14 cellular contexts compared by ENCODE assay signal in the genomic region with DNA sequence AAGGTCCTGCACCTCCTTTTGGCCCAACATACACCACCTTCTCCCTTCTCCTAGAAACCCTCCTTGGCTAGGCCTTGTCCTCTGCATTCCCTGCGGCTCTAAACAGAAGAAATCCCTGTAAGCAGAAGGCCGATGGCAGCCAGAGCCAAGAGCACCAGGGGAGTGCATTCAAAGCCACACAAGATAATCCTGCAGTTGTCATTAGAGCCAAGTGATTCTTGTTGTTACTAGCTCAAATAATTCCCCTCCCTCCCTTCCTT. TPM values are rescaled to one million over a fixed set of nuclear protein-coding genes. Genes with fewer than 3 reads are reported as not detected.
DNase-seq lines count a peak whose midpoint lies in the region; ATAC-seq and TF ChIP-seq lines count a peak whose summit lies in the region.
"Had no signal": no experiment of that assay in that cellular context is flagged by ENCODE, and none has a peak within 500 bp of the region (broad histone marks: within the 10 kb centered on the region; RNA-seq: fewer than 3 reads in every experiment).

No MANE protein-coding gene starts in this region.

- H3K4me1 ChIP-seq in uterus = peaks cover 0 to 5% of the 10 kb centered on the region in 2 donors

- intact Hi-C loops in activated B cell treated with CpG ODN at 0.5 μM for 24 hours (cut with micrococcal nuclease) = loop anchor here (2.0 kb wide), 2 partner anchors 35 to 195 kb away; partner anchors contain the start of genes BCKDK and ORAI3
- intact Hi-C loops in uterus (cut with DNase I; ENCODE audit: low total_unique reads) = no loop called here

- peaks cover 0 to 6% of the 10 kb centered on the region in 2 donors for H3K27me3 ChIP-seq in uterus
- H3K27me3 ChIP-seq: vagina had no signal

- ATAC-seq in activated B cell treated with CpG ODN at 0.5 μM for 24 hours (ENCODE audit: low read depth) (no peak), GM18520 (IDR thresholded peaks at IDR 0.05; ENCODE audit: unreplicated experiment) (no peak)
- no peak for ATAC-seq in stimulated activated naive B cell treated with anti-CD40 and anti-IgM and Interleukin-4, amounts not matched to agents 10 μg/mL and 1 μg/mL and 100 μg/mL, for 72 hours (replicated peaks)
- ATAC-seq: Right ventricle myocardium inferior had no signal

- TF ChIP-seq CTCF in activated B cell treated with CpG ODN at 0.5 μM for 24 hours (IDR thresholded peaks at IDR 0.05) (no peak), foreskin fibroblast (IDR thresholded peaks at IDR 0.05; ENCODE audit: low read depth, low read length) (no peak), uterus (IDR thresholded peaks at IDR 0.05) (no peak)

- peak overlapping the region; percentile 37 for H3K4me3 Mint-ChIP-seq in activated naive CD4-positive, alpha-beta T cell treated with anti-CD3 and anti-CD28 coated beads, Interleukin-2, amount 10 ng/mL, durations not matched to agents 7 days and 5 days
- peak overlapping the region; percentile 56 for H3K4me3 Mint-ChIP-seq in activated B cell treated with CpG ODN at 0.5 μM for 24 hours
- H3K4me3 Mint-ChIP-seq in immature natural killer cell = peak overlapping the region; percentile 56 to 74 (median 65)
- H3K4me3 Mint-ChIP-seq in stimulated activated naive B cell treated with anti-CD40 and anti-IgM and Interleukin-4, amounts not matched to agents 10 μg/mL and 1 μg/mL and 100 μg/mL, for 72 hours = peak overlapping the region; percentile 59 to 83

- no peaks in the 10 kb centered on the region for H3K9me3 Mint-ChIP-seq in activated naive CD4-positive, alpha-beta T cell treated with anti-CD3 and anti-CD28 coated beads, Interleukin-2, amount 10 ng/mL, durations not matched to agents 7 days and 5 days
- H3K9me3 Mint-ChIP-seq in activated B cell treated with CpG ODN at 0.5 μM for 24 hours (no peaks in the 10 kb centered on the region), immature natural killer cell (no peaks in the 10 kb centered on the region)
- no peaks in the 10 kb centered on the region for H3K9me3 Mint-ChIP-seq in stimulated activated naive B cell treated with anti-CD40 and anti-IgM and Interleukin-4, amounts not matched to agents 10 μg/mL and 1 μg/mL and 100 μg/mL, for 72 hours

- no peaks in the 10 kb centered on the region for H3K36me3 ChIP-seq in uterus
- H3K36me3 ChIP-seq: vagina had no signal

- no peaks in the 10 kb centered on the region for H3K9me3 ChIP-seq in uterus
- H3K9me3 ChIP-seq: vagina had no signal

- no peak overlapping the region for H3K27ac ChIP-seq in uterus
- H3K27ac ChIP-seq: vagina had no signal

- peaks cover 26% of the 10 kb centered on the region for H3K4me1 Mint-ChIP-seq in activated naive CD4-positive, alpha-beta T cell treated with anti-CD3 and anti-CD28 coated beads, Interleukin-2, amount 10 ng/mL, durations not matched to agents 7 days and 5 days
- peaks cover 12% of the 10 kb centered on the region for H3K4me1 Mint-ChIP-seq in activated B cell treated with CpG ODN at 0.5 μM for 24 hours
- peaks cover 6 to 13% of the 10 kb centered on the region in 2 donors for H3K4me1 Mint-ChIP-seq in immature natural killer cell
- H3K4me1 Mint-ChIP-seq in stimulated activated naive B cell treated with anti-CD40 and anti-IgM and Interleukin-4, amounts not matched to agents 10 μg/mL and 1 μg/mL and 100 μg/mL, for 72 hours = peaks cover 8% of the 10 kb centered on the region in 2 donors

- H3K27ac Mint-ChIP-seq in activated naive CD4-positive, alpha-beta T cell treated with anti-CD3 and anti-CD28 coated beads, Interleukin-2, amount 10 ng/mL, durations not matched to agents 7 days and 5 days = peak overlapping the region; percentile 83
- H3K27ac Mint-ChIP-seq in activated B cell treated with CpG ODN at 0.5 μM for 24 hours = no peak overlapping the region
- peak overlapping the region in 1 of 6 donors; percentile 58 for H3K27ac Mint-ChIP-seq in immature natural killer cell
- H3K27ac Mint-ChIP-seq in stimulated activated naive B cell treated with anti-CD40 and anti-IgM and Interleukin-4, amounts not matched to agents 10 μg/mL and 1 μg/mL and 100 μg/mL, for 72 hours = peak overlapping the region; percentile 47

- CTCF ChIA-PET in activated naive CD4-positive, alpha-beta T cell treated with anti-CD3 and anti-CD28 coated beads, Interleukin-2, amount 10 ng/mL, durations not matched to agents 7 days and 5 days (lab: Charles Lee) = interaction anchor here (3.1 kb wide), 1 partner anchor 35 kb away, joined by 23 read pairs; the partner anchor contains the start of gene FUS
- CTCF ChIA-PET in activated B cell treated with CpG ODN at 0.5 μM for 24 hours (lab: Charles Lee) = interaction anchor here (0.6 to 2.7 kb wide), 2 partner anchors 160 to 243 kb away, joined by 3 to 36 read pairs; partner anchors contain the start of gene HSD3B7

- no peak for TF ChIP-seq POLR2A in uterus (IDR thresholded peaks at IDR 0.05)

- H3K4me3 ChIP-seq in foreskin fibroblast (ENCODE audit: low read depth in 1 of 2, low read length in 2 of 2) (no peak overlapping the region), uterus (no peak overlapping the region)
- H3K4me3 ChIP-seq: vagina had no signal

- POLR2A ChIA-PET in activated B cell treated with CpG ODN at 0.5 μM for 24 hours (lab: Charles Lee) = interaction anchor here (1.4 to 5.3 kb wide), 3 partner anchors 26 to 58 kb away, joined by 4 to 147 read pairs (median 12); partner anchors contain the start of genes FUS, KAT8 and PYCARD

- peaks cover 45% of the 10 kb centered on the region for H3K27me3 Mint-ChIP-seq in activated naive CD4-positive, alpha-beta T cell treated with anti-CD3 and anti-CD28 coated beads, Interleukin-2, amount 10 ng/mL, durations not matched to agents 7 days and 5 days
- peaks cover 10% of the 10 kb centered on the region for H3K27me3 Mint-ChIP-seq in activated B cell treated with CpG ODN at 0.5 μM for 24 hours
- peaks cover 0 to 2% (median 0%) of the 10 kb centered on the region in 3 donors for H3K27me3 Mint-ChIP-seq in immature natural killer cell (ENCODE audit: low read depth in 3 of 3)
- peaks cover 8 to 14% of the 10 kb centered on the region in 2 donors for H3K27me3 Mint-ChIP-seq in stimulated activated naive B cell treated with anti-CD40 and anti-IgM and Interleukin-4, amounts not matched to agents 10 μg/mL and 1 μg/mL and 100 μg/mL, for 72 hours

- no peaks in the 10 kb centered on the region for H3K36me3 Mint-ChIP-seq in activated naive CD4-positive, alpha-beta T cell treated with anti-CD3 and anti-CD28 coated beads, Interleukin-2, amount 10 ng/mL, durations not matched to agents 7 days and 5 days
- H3K36me3 Mint-ChIP-seq in activated B cell treated with CpG ODN at 0.5 μM for 24 hours (ENCODE audit: low read depth) = no peaks in the 10 kb centered on the region
- H3K36me3 Mint-ChIP-seq in immature natural killer cell = no peaks in the 10 kb centered on the region
- H3K36me3 Mint-ChIP-seq in stimulated activated naive B cell treated with anti-CD40 and anti-IgM and Interleukin-4, amounts not matched to agents 10 μg/mL and 1 μg/mL and 100 μg/mL, for 72 hours = no peaks in the 10 kb centered on the region

- DNase-seq in activated naive CD4-positive, alpha-beta T cell treated with anti-CD3 and anti-CD28 coated beads, Interleukin-2, amount 10 ng/mL, durations not matched to agents 7 days and 5 days = no peak
- no peak for DNase-seq in activated naive CD4-positive, alpha-beta T cell treated with anti-CD3 and anti-CD28 coated beads, Interleukin-2, amount 50 U/mL, for 16 hours
- DNase-seq in activated B cell treated with CpG ODN at 0.5 μM for 24 hours (no peak), immature natural killer cell (no peak), foreskin fibroblast (no peak), uterus (no peak)
- no peak for DNase-seq in stimulated activated naive B cell treated with anti-CD40 and anti-IgM and Interleukin-4, amounts not matched to agents 10 μg/mL and 1 μg/mL and 100 μg/mL, for 72 hours
- DNase-seq: anterior cingulate cortex, hippocampal formation, NCI-H1930, NCI-H510A had no signal

RNA-seq across cellular contexts. Expression of gene PRSS36, which starts 6.0 kb away (rescaled TPM):
- total RNA-seq in activated B cell treated with CpG ODN at 0.5 μM for 24 hours = 0.56 and 0.60 TPM in 2 replicates
- 1 to 10 TPM; 3.4 to 8.6 (median 6.9) TPM for polyA plus RNA-seq in immature natural killer cell
- total RNA-seq in uterus = under 1 TPM in 2 of 4 donors, not detected in 2; 0.48 to 0.76 TPM

RNA-seq across cellular contexts. Expression of gene PRSS8, which starts 8.3 kb away (rescaled TPM):
- total RNA-seq in activated B cell treated with CpG ODN at 0.5 μM for 24 hours (not detected in 2 replicates), uterus (1 to 10 TPM in 1 of 4 donors, under 1 TPM in 1, not detected in 2; 0.26 to 8.7 TPM)
- polyA plus RNA-seq in immature natural killer cell = not detected
- total RNA-seq: Right ventricle myocardium inferior had no signal

RNA-seq across cellular contexts. Expression of gene KAT8, which starts 26.4 kb away (rescaled TPM):
- 82.1 and 93.7 TPM in 2 replicates for total RNA-seq in activated B cell treated with CpG ODN at 0.5 μM for 24 hours
- polyA plus RNA-seq in immature natural killer cell = 10 to 100 TPM; 29.4 to 53.9 (median 32.6) TPM
- 100 to 1,000 TPM in 1 of 4 donors, 10 to 100 TPM in 3; 63.0 to 101 (median 77.8) TPM for total RNA-seq in uterus

RNA-seq across cellular contexts. Expression of gene BCKDK, which starts 35.6 kb away (rescaled TPM):
- total RNA-seq in activated B cell treated with CpG ODN at 0.5 μM for 24 hours (24.8 and 27.3 TPM in 2 replicates), uterus (10 to 100 TPM; 15.3 to 32.1 (median 21.9) TPM)
- 10 to 100 TPM; 21.4 to 50.3 (median 30.1) TPM for polyA plus RNA-seq in immature natural killer cell

RNA-seq across cellular contexts. Expression of gene FUS, which starts 36.1 kb away (rescaled TPM):
- 681 and 752 TPM in 2 replicates for total RNA-seq in activated B cell treated with CpG ODN at 0.5 μM for 24 hours
- polyA plus RNA-seq in immature natural killer cell = 100 to 1,000 TPM in 1 of 3 donors, 10 to 100 TPM in 2; 73.4 to 169 (median 87.4) TPM
- total RNA-seq in uterus = 100 to 1,000 TPM in 2 of 4 donors, 10 to 100 TPM in 2; 21.5 to 356 (median 109) TPM
